Comparison of ENCODE assay signal across 9 cellular contexts in the genomic region with DNA sequence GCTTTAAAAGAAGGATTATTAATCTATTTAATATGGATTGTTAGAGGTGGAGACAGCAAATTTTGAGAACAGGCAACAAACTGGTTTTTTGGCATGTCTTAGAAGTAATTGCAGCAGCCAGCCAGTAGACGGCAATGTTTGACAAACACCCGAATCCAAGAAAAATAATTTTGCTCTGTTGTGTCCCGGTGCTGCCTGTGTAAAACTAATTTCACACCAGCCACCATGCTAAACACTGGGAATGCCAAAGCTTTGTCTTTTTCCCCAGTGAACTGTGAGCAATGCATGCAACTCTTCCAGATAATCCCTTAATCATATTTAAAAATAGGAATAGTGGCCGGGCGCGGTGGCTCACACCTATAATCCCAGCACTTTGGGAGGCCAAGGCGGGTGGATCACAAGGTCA. TPM values are rescaled to one million over a fixed set of nuclear protein-coding genes. Genes with fewer than 3 reads are reported as not detected.
A peak's percentile ranks its signal among the peaks of the same experiment; 100 is the strongest.
DNase-seq lines count a peak whose midpoint lies in the region; ATAC-seq and TF ChIP-seq lines count a peak whose summit lies in the region.
"Had no signal": no experiment of that assay in that cellular context is flagged by ENCODE, and none has a peak within 500 bp of the region (broad histone marks: within the 10 kb centered on the region; RNA-seq: fewer than 3 reads in every experiment).

No MANE protein-coding gene starts in this region.

- no peak for ATAC-seq in activated T-cell treated with anti-CD3 and anti-CD28 coated beads, Interleukin-2, amount 50 U/mL, for 4 hours
- peak; percentile 62 for ATAC-seq in GM19452 (IDR thresholded peaks at IDR 0.05; ENCODE audit: unreplicated experiment)

- no peak for TF ChIP-seq POLR2A in sigmoid colon (IDR thresholded peaks at IDR 0.05)

- no peaks in the 10 kb centered on the region for H3K79me2 ChIP-seq in SU-DHL-6 (ENCODE audit: insufficient read depth, low read length)

- H3K4me3 Mint-ChIP-seq in activated T-cell treated with anti-CD3 and anti-CD28 coated beads, Interleukin-2, amount 50 U/mL, for 4 hours: no peak overlapping the region

- H4K20me1 ChIP-seq in SU-DHL-6 (ENCODE audit: low read depth, low read length): no peaks in the 10 kb centered on the region

- no peak overlapping the region for H2AFZ ChIP-seq in SU-DHL-6 (ENCODE audit: low read depth, low read length, severe bottlenecking)

- H3K4me2 ChIP-seq in SU-DHL-6 (ENCODE audit: low read depth, low read length, poor library complexity, severe bottlenecking): no peak overlapping the region

- H3K4me3 ChIP-seq in SU-DHL-6 (ENCODE audit: insufficient read depth, low read length, poor library complexity, severe bottlenecking): no peak overlapping the region
- H3K4me3 ChIP-seq in sigmoid colon: no peak overlapping the region

- H3K4me1 Mint-ChIP-seq in activated T-cell treated with anti-CD3 and anti-CD28 coated beads, Interleukin-2, amount 50 U/mL, for 4 hours (ENCODE audit: low read depth): no peaks in the 10 kb centered on the region

- 52 to 55% methylated on average over 7 of the region's 7 CpGs for WGBS in sigmoid colon, 2 donors

- H3K9me3 ChIP-seq in SU-DHL-6 (ENCODE audit: insufficient read depth, low read length) (no peaks in the 10 kb centered on the region), sigmoid colon (no peaks in the 10 kb centered on the region)

- no peaks in the 10 kb centered on the region for H3F3A ChIP-seq in SU-DHL-6 (ENCODE audit: insufficient read depth)

- H3K27ac ChIP-seq in SU-DHL-6 (ENCODE audit: low read depth, low read length) (no peak overlapping the region), sigmoid colon (no peak overlapping the region)

- TF ChIP-seq CTCF in SU-DHL-6 (IDR thresholded peaks at IDR 0.05; ENCODE audit: insufficient read depth, low read length, poor library complexity, severe bottlenecking): peak; percentile 54
- TF ChIP-seq CTCF in sigmoid colon (IDR thresholded peaks at IDR 0.05): peak in 3 of 4 experiments; percentile 28 to 72 (median 28)

- intact Hi-C loops in sigmoid colon (cut with DNase I): loop anchor here (10.0 kb wide), 1 partner anchor 315 kb away; no protein-coding TSS in a partner anchor

- no peaks in the 10 kb centered on the region for H3K36me3 ChIP-seq in SU-DHL-6 (ENCODE audit: low read length)
- no peaks in the 10 kb centered on the region for H3K36me3 ChIP-seq in sigmoid colon

- no peaks in the 10 kb centered on the region for H3K9me2 ChIP-seq in SU-DHL-6 (replicated peaks; ENCODE audit: insufficient read depth, low read length)

- H3K36me3 Mint-ChIP-seq in activated T-cell treated with anti-CD3 and anti-CD28 coated beads, Interleukin-2, amount 50 U/mL, for 4 hours (ENCODE audit: insufficient read depth): no peaks in the 10 kb centered on the region

- no peak overlapping the region for H3K9ac ChIP-seq in SU-DHL-6 (ENCODE audit: low read length)

- TF ChIP-seq EP300 in sigmoid colon (IDR thresholded peaks at IDR 0.05): no peak

- H3K9me3 Mint-ChIP-seq in activated T-cell treated with anti-CD3 and anti-CD28 coated beads, Interleukin-2, amount 50 U/mL, for 4 hours: no peaks in the 10 kb centered on the region

- H3K4me1 ChIP-seq in sigmoid colon: no peaks in the 10 kb centered on the region

- H3K27me3 Mint-ChIP-seq in activated T-cell treated with anti-CD3 and anti-CD28 coated beads, Interleukin-2, amount 50 U/mL, for 4 hours (ENCODE audit: low read depth): no peaks in the 10 kb centered on the region

- DNase-seq in activated T-cell treated with anti-CD3 and anti-CD28 coated beads, Interleukin-2, amount 50 U/mL, for 48 hours: peak; percentile 22 to 34
- no peak for DNase-seq in activated T-cell treated with anti-CD3 and anti-CD28 coated beads, Interleukin-2, amount 50 U/mL, for 4 hours
- DNase-seq in HuH-7.5 (ENCODE audit: low spot score) (peak; percentile 12), germinal center (ENCODE audit: low spot score) (peak; percentile 17), sigmoid colon (no peak), cerebellar nuclear complex (lab: John Stamatoyannopoulos, UW) (no peak)

- no peaks in the 10 kb centered on the region for H3K27me3 ChIP-seq in SU-DHL-6 (ENCODE audit: low read length)
- H3K27me3 ChIP-seq in sigmoid colon: no peaks in the 10 kb centered on the region

RNA-seq across cellular contexts. Expression of a gene that starts 25.9 kb away (rescaled TPM):
- total RNA-seq in activated T-cell treated with anti-CD3 and anti-CD28 coated beads, Interleukin-2, amount 50 U/mL, for 4 hours: not detected
- total RNA-seq in sigmoid colon: not detected
- 10 to 100 TPM in 2 of 3 donors, 1 to 10 TPM in 1; 6.5 to 80.5 (median 39.0) TPM for polyA plus RNA-seq in sigmoid colon
- total RNA-seq: frontal cortex had no signal

Comparison
In these comparisons a context has a peak if more than half of its experiments do, and no peak if none do; other contexts are left out.
1. DNase-seq: peak in activated T-cell treated with anti-CD3 and anti-CD28 coated beads, Interleukin-2, amount 50 U/mL, for 48 hours (2 of 2), HuH-7.5 (single experiment) and germinal center (single experiment); none in activated T-cell treated with anti-CD3 and anti-CD28 coated beads, Interleukin-2, amount 50 U/mL, for 4 hours (single experiment), sigmoid colon (single experiment) and cerebellar nuclear complex (0 of 2).